9 cellular contexts compared by ENCODE assay signal in genomic region chr15:48112242-48112641, GRCh38.
A peak's percentile ranks its signal among the peaks of the same experiment; 100 is the strongest.
DNase-seq lines count a peak whose midpoint lies in the region; ATAC-seq and TF ChIP-seq lines count a peak whose summit lies in the region.
"Had no signal": no experiment of that assay in that cellular context is flagged by ENCODE, and none has a peak within 500 bp of the region (broad histone marks: within the 10 kb centered on the region; RNA-seq: fewer than 3 reads in every experiment).

No MANE protein-coding gene starts in this region.

- ATAC-seq in HG03097 (IDR thresholded peaks at IDR 0.05; ENCODE audit: low FRiP score, unreplicated experiment) (no peak), HG03521 (IDR thresholded peaks at IDR 0.05; ENCODE audit: unreplicated experiment) (no peak), HG02759 (IDR thresholded peaks at IDR 0.05; ENCODE audit: unreplicated experiment) (no peak)
- ATAC-seq: naive thymus-derived CD4-positive, alpha-beta T cell had no signal

- no peak overlapping the region for H3K27ac Mint-ChIP-seq in nephron
- H3K27ac Mint-ChIP-seq: naive thymus-derived CD4-positive, alpha-beta T cell had no signal

- DNase-seq in GM03348 (ENCODE audit: low spot score), result peak; percentile 10
- DNase-seq in NCI-H1694 (lab: John Stamatoyannopoulos, UW), result peak; percentile 56
- DNase-seq in cardiac fibroblast (ENCODE audit: low read depth in 2 of 2), result peak; percentile 32 to 46
- no peak for DNase-seq in NK-92 (lab: John Stamatoyannopoulos, UW; ENCODE audit: unreplicated experiment)
- DNase-seq: naive thymus-derived CD4-positive, alpha-beta T cell had no signal

- H3K27me3 Mint-ChIP-seq in nephron (ENCODE audit: low read depth), result no peaks in the 10 kb centered on the region

- TF ChIP-seq CTCF in cardiac fibroblast (IDR thresholded peaks at IDR 0.05; ENCODE audit: low read depth, low read length) (peak; percentile 55), nephron (IDR thresholded peaks at IDR 0.05; ENCODE audit: unreplicated experiment in 3 of 3) (peak; percentile 41 to 43 (median 41))

- no peaks in the 10 kb centered on the region for H3K36me3 Mint-ChIP-seq in nephron (ENCODE audit: low read depth)
- H3K36me3 Mint-ChIP-seq: naive thymus-derived CD4-positive, alpha-beta T cell had no signal

- no peaks in the 10 kb centered on the region for H3K9me3 Mint-ChIP-seq in nephron

- H3K4me3 ChIP-seq in cardiac fibroblast (replicated peaks in 1 of 2; ENCODE audit: low read depth in 2 of 2, low read length in 2 of 2), result no peak overlapping the region

- H3K4me1 Mint-ChIP-seq in nephron, result peaks cover 12% of the 10 kb centered on the region
- H3K4me1 Mint-ChIP-seq: naive thymus-derived CD4-positive, alpha-beta T cell had no signal

- H3K4me3 Mint-ChIP-seq in nephron, result no peak overlapping the region
- H3K4me3 Mint-ChIP-seq: naive thymus-derived CD4-positive, alpha-beta T cell had no signal
